Comparison of ENCODE assay signal across 1 cellular context in the genomic region with DNA sequence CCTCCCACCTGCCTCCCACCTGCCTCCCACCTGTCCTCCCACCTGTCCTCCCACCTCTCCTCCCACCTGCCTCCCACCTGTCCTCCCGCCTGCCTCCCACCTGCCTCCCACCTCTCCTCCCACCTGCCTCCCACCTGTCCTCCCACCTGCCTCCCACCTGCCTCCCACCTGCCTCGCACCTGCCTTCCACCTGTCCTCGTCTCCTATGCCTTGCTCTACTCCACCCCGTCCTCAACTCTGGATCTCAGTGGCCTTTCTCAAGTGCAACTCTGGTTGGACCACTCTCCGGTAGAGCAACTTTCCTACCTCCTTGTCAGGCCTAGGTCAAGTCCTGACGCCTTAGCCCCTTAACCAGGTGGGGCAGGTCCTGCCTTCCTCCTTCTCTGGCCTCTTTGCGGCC.
TF ChIP-seq lines count a peak whose summit lies in the region.

No MANE protein-coding gene starts in this region.

TF ChIP-seq in WTC11, 78 proteins besides CTCF, POLR2A, EP300 and RAD21 (continued from another document):
- TF ChIP-seq, protein P1, sequence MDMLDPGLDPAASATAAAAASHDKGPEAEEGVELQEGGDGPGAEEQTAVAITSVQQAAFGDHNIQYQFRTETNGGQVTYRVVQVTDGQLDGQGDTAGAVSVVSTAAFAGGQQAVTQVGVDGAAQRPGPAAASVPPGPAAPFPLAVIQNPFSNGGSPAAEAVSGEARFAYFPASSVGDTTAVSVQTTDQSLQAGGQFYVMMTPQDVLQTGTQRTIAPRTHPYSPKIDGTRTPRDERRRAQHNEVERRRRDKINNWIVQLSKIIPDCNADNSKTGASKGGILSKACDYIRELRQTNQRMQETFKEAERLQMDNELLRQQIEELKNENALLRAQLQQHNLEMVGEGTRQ (CRISPR knock-in tag; IDR thresholded peaks at IDR 0.05): no peak
- TF ChIP-seq, protein P2, sequence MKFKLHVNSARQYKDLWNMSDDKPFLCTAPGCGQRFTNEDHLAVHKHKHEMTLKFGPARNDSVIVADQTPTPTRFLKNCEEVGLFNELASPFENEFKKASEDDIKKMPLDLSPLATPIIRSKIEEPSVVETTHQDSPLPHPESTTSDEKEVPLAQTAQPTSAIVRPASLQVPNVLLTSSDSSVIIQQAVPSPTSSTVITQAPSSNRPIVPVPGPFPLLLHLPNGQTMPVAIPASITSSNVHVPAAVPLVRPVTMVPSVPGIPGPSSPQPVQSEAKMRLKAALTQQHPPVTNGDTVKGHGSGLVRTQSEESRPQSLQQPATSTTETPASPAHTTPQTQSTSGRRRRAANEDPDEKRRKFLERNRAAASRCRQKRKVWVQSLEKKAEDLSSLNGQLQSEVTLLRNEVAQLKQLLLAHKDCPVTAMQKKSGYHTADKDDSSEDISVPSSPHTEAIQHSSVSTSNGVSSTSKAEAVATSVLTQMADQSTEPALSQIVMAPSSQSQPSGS (CRISPR knock-in tag; IDR thresholded peaks at IDR 0.05; ENCODE audit: borderline replicate concordance, low read depth): no peak
- TF ChIP-seq RELA (CRISPR knock-in tag; IDR thresholded peaks at IDR 0.05; ENCODE audit: borderline replicate concordance): no peak
- TF ChIP-seq, protein P3, sequence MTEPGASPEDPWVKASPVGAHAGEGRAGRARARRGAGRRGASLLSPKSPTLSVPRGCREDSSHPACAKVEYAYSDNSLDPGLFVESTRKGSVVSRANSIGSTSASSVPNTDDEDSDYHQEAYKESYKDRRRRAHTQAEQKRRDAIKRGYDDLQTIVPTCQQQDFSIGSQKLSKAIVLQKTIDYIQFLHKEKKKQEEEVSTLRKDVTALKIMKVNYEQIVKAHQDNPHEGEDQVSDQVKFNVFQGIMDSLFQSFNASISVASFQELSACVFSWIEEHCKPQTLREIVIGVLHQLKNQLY (CRISPR knock-in tag; IDR thresholded peaks at IDR 0.05): no peak
- TF ChIP-seq TEAD1 (CRISPR knock-in tag; IDR thresholded peaks at IDR 0.05): no peak
- no peak for TF ChIP-seq GTF2I (CRISPR knock-in tag; conservative IDR thresholded peaks at IDR 0.05)
- TF ChIP-seq SP1 (CRISPR knock-in tag; conservative IDR thresholded peaks at IDR 0.05): no peak
- no peak for TF ChIP-seq TEAD4 (CRISPR knock-in tag; IDR thresholded peaks at IDR 0.05)
- no peak for TF ChIP-seq NR2C2 (CRISPR knock-in tag; IDR thresholded peaks at IDR 0.05)
- TF ChIP-seq, protein P4, sequence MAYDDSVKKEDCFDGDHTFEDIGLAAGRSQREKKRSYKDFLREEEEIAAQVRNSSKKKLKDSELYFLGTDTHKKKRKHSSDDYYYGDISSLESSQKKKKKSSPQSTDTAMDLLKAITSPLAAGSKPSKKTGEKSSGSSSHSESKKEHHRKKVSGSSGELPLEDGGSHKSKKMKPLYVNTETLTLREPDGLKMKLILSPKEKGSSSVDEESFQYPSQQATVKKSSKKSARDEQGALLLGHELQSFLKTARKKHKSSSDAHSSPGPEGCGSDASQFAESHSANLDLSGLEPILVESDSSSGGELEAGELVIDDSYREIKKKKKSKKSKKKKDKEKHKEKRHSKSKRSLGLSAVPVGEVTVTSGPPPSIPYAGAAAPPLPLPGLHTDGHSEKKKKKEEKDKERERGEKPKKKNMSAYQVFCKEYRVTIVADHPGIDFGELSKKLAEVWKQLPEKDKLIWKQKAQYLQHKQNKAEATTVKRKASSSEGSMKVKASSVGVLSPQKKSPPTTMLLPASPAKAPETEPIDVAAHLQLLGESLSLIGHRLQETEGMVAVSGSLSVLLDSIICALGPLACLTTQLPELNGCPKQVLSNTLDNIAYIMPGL (CRISPR knock-in tag; IDR thresholded peaks at IDR 0.05): no peak
- TF ChIP-seq CREB1 (CRISPR knock-in tag; IDR thresholded peaks at IDR 0.05): no peak
